In the genomic region with DNA sequence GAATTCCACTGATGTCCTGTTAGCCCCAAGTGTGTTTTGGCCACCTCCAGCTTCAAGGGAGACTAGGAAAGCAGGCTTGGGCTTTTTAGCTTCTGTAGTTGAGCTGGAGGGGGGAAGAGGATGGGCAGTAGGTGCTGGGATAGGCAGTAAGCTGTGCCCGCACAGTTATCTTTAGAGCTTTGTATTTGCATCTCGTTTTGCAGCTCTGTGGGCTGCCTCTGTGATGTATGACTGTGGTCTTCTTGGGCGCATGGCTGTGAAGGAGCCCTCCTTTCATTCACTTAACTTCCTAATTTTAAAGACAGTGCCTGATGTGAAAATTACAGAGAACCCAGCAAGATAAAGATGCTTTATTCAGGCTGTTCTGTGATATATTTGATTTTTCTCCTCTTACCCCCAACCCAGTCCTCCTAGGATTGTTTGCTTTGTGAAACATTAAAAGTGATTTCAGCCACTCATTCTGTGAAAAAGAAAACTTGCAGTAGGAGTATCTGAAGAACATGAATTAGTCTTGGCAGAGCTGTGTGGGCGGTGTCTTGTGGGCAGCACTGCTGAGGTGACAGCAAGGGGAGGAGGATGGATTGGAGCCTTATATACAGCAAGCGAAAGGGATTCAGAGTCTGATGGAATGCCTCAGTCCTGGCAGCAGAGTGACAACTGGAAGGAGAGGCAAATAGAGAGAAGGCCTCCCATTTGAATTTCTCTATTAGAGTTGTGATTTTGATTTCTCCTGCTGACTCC, we compare ENCODE assay signal across 12 cellular contexts.
A peak's percentile ranks its signal among the peaks of the same experiment; 100 is the strongest.
DNase-seq lines count a peak whose midpoint lies in the region; ATAC-seq and TF ChIP-seq lines count a peak whose summit lies in the region.
"Had no signal": no experiment of that assay in that cellular context is flagged by ENCODE, and none has a peak within 500 bp of the region (broad histone marks: within the 10 kb centered on the region; RNA-seq: fewer than 3 reads in every experiment).

No MANE protein-coding gene starts in this region.

- peaks cover 24% of the 10 kb centered on the region for H3K4me1 ChIP-seq in CD8-positive, alpha-beta T cell (ENCODE audit: insufficient read depth, low read length)
- H3K4me1 ChIP-seq in breast epithelium, result no peaks in the 10 kb centered on the region
- H3K4me1 ChIP-seq: gastrocnemius medialis had no signal

- TF ChIP-seq POLR2A in breast epithelium (IDR thresholded peaks at IDR 0.05), result no peak

- H3K27me3 ChIP-seq in CD8-positive, alpha-beta T cell (ENCODE audit: insufficient read depth, low read length), result no peaks in the 10 kb centered on the region
- no peaks in the 10 kb centered on the region for H3K27me3 ChIP-seq in breast epithelium
- H3K27me3 ChIP-seq: gastrocnemius medialis had no signal

- TF ChIP-seq CTCF in CD8-positive, alpha-beta T cell (IDR thresholded peaks at IDR 0.05), result no peak
- no peak for TF ChIP-seq CTCF in breast epithelium (IDR thresholded peaks at IDR 0.05)

- H3K27ac Mint-ChIP-seq in CD8-positive, alpha-beta T cell, result peak overlapping the region; percentile 46
- peak overlapping the region in 1 of 2 donors; percentile 47 for H3K27ac Mint-ChIP-seq in natural killer cell treated with Interleukin-12 subunit alpha and Interleukin-12 subunit beta and Interleukin-15 and Interleukin-18, amount 100 ng/mL, for 72 hours
- H3K27ac Mint-ChIP-seq: T-helper 1 cell treated with Interleukin-12 subunit alpha and Interleukin-12 subunit beta and Interleukin-4 antibody, amounts not matched to agents 30 μg/mL and 1 μg/mL, for 36 hours had no signal

- no peak overlapping the region for H3K27ac ChIP-seq in CD8-positive, alpha-beta T cell (ENCODE audit: low read depth, low read length)
- H3K27ac ChIP-seq in breast epithelium, result no peak overlapping the region
- H3K27ac ChIP-seq: gastrocnemius medialis, HL-60 had no signal

- H3K4me3 ChIP-seq in CD8-positive, alpha-beta T cell (ENCODE audit: low read depth, low read length), result no peak overlapping the region
- H3K4me3 ChIP-seq in breast epithelium, result no peak overlapping the region
- H3K4me3 ChIP-seq: gastrocnemius medialis had no signal

- H3K27me3 Mint-ChIP-seq in CD8-positive, alpha-beta T cell (ENCODE audit: low read depth), result no peaks in the 10 kb centered on the region
- H3K27me3 Mint-ChIP-seq in natural killer cell treated with Interleukin-12 subunit alpha and Interleukin-12 subunit beta and Interleukin-15 and Interleukin-18, amount 100 ng/mL, for 72 hours, result no peaks in the 10 kb centered on the region
- H3K27me3 Mint-ChIP-seq: CD4-positive, CD25-positive, alpha-beta regulatory T cell had no signal

- CTCF ChIA-PET in CD8-positive, alpha-beta T cell (lab: Charles Lee), result no interaction called here

- H3K9me3 Mint-ChIP-seq in CD8-positive, alpha-beta T cell, result peaks cover 8% of the 10 kb centered on the region
- no peaks in the 10 kb centered on the region for H3K9me3 Mint-ChIP-seq in natural killer cell treated with Interleukin-12 subunit alpha and Interleukin-12 subunit beta and Interleukin-15 and Interleukin-18, amount 100 ng/mL, for 72 hours

- intact Hi-C loops in CD8-positive, alpha-beta T cell (cut with DNase I, micrococcal nuclease), result no loop called here
- intact Hi-C loops in breast epithelium (cut with DNase I; ENCODE audit: low total_unique reads), result no loop called here

- H3K4me1 Mint-ChIP-seq in CD8-positive, alpha-beta T cell (ENCODE audit: low read depth), result peaks cover 30% of the 10 kb centered on the region
- H3K4me1 Mint-ChIP-seq in natural killer cell treated with Interleukin-12 subunit alpha and Interleukin-12 subunit beta and Interleukin-15 and Interleukin-18, amount 100 ng/mL, for 72 hours (ENCODE audit: low read depth in 2 of 2), result peaks cover 6 to 17% of the 10 kb centered on the region in 2 donors

- H3K4me3 Mint-ChIP-seq in CD8-positive, alpha-beta T cell, result no peak overlapping the region
- no peak overlapping the region for H3K4me3 Mint-ChIP-seq in natural killer cell treated with Interleukin-12 subunit alpha and Interleukin-12 subunit beta and Interleukin-15 and Interleukin-18, amount 100 ng/mL, for 72 hours
- H3K4me3 Mint-ChIP-seq: CD4-positive, CD25-positive, alpha-beta regulatory T cell; T-helper 1 cell treated with Interleukin-12 subunit alpha and Interleukin-12 subunit beta and Interleukin-4 antibody, amounts not matched to agents 30 μg/mL and 1 μg/mL, for 36 hours had no signal

- no peaks in the 10 kb centered on the region for H3K9me3 ChIP-seq in CD8-positive, alpha-beta T cell (ENCODE audit: low read length)
- H3K9me3 ChIP-seq in breast epithelium, result no peaks in the 10 kb centered on the region
- H3K9me3 ChIP-seq: gastrocnemius medialis had no signal

- POLR2A ChIA-PET in CD8-positive, alpha-beta T cell (lab: Charles Lee), result interaction anchor here (0.8 kb wide), 1 partner anchor 9 kb away, joined by 4 read pairs; no protein-coding TSS in a partner anchor

- peak; percentile 62 for ATAC-seq in CD8-positive, alpha-beta T cell
- peak; percentile 58 for ATAC-seq in HG02678 (IDR thresholded peaks at IDR 0.05; ENCODE audit: unreplicated experiment)
- peak; percentile 65 to 72 for ATAC-seq in natural killer cell treated with Interleukin-12 subunit alpha and Interleukin-12 subunit beta and Interleukin-15 and Interleukin-18, amount 100 ng/mL, for 72 hours
- ATAC-seq: gastrocnemius medialis had no signal

- DNase-seq in CD8-positive, alpha-beta T cell, result peak in 1 of 7 experiments; percentile 21
- DNase-seq in activated CD4-positive, alpha-beta T cell treated with anti-CD3 and anti-CD28 coated beads, Interleukin-2, amount 50 U/mL, for 48 hours, result peak; percentile 53 to 73
- DNase-seq in natural killer cell treated with Interleukin-12 subunit alpha and Interleukin-12 subunit beta and Interleukin-15 and Interleukin-18, amount 100 ng/mL, for 72 hours (ENCODE audit: low spot score), result no peak
- DNase-seq in NCI-H187 (lab: John Stamatoyannopoulos, UW) (no peak), AML-193 (lab: John Stamatoyannopoulos, UW) (no peak), breast epithelium (ENCODE audit: low spot score in 2 of 2) (no peak)
- DNase-seq in effector CD8-positive, alpha-beta T cell (lab: John Stamatoyannopoulos, UW), result no peak
- DNase-seq: gastrocnemius medialis had no signal

- peaks cover 73% of the 10 kb centered on the region for H3K36me3 Mint-ChIP-seq in CD8-positive, alpha-beta T cell
- peaks cover 30% of the 10 kb centered on the region for H3K36me3 Mint-ChIP-seq in natural killer cell treated with Interleukin-12 subunit alpha and Interleukin-12 subunit beta and Interleukin-15 and Interleukin-18, amount 100 ng/mL, for 72 hours

- peaks cover 12% of the 10 kb centered on the region for H3K36me3 ChIP-seq in CD8-positive, alpha-beta T cell (ENCODE audit: insufficient read depth, low read length)
- peaks cover 4% of the 10 kb centered on the region for H3K36me3 ChIP-seq in breast epithelium

Comparison
In these comparisons a context has a peak if more than half of its experiments do, and no peak if none do; other contexts are left out.
1. DNase-seq: peak in activated CD4-positive, alpha-beta T cell treated with anti-CD3 and anti-CD28 coated beads, Interleukin-2, amount 50 U/mL, for 48 hours (2 of 2); none in natural killer cell treated with Interleukin-12 subunit alpha and Interleukin-12 subunit beta and Interleukin-15 and Interleukin-18, amount 100 ng/mL, for 72 hours (single experiment), NCI-H187 (0 of 2), effector CD8-positive, alpha-beta T cell (single experiment), AML-193 (0 of 2) and breast epithelium (0 of 2).
2. Peak in every context shown above with its lines, with median percentiles within 50 percentile points of each other: ATAC-seq.